ENCODE assay signal across 8 cellular contexts in the genomic region with DNA sequence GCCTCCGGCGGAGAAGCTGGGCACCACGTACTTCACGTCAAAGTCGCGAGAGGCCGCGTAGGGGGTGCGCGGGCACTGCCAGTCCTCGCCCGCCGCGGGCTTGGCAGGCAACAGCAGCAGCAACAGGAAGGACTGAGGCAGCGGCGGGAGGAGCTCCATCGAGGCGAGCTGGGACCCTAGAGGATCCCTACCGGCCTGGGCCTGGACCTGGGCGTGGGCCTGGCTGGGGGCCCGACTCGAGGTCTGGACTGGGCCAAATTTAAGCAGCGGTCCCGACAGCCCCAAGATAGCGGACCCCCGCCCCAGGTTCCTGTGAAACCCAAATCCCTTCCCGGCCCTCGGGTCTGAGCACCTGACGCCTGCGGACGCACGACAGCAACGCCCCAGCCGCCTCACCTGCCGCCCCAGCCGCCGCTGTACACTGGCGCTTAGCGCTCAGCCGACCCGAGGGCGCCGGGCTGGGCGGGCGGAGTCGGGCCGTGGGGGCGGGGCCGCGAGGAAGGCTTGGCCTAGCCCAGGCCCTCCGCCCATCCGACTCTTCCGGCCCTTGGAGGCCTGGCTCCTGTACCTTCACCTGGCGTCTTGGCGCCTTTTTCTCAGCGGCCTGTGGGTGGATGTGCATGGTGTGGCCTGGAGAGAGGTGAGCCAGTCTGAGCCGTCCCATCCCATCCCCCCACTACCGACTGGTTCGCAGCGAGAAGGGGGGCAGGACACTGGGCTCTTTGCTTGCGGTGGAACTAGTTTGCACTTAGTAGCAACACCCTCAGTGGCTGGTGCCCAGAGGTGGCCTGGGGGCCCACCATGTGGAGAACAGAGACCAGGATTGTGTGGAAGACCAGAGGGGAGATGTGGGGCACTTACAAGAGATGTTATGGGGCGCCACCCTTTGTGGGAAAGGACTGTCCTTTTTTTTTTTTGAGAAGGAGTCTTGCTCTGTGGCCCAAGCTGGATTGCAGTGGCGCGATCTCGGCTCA. TPM values are rescaled to one million over a fixed set of nuclear protein-coding genes. Genes with fewer than 3 reads are reported as not detected.
A peak's percentile ranks its signal among the peaks of the same experiment; 100 is the strongest.
DNase-seq lines count a peak whose midpoint lies in the region; ATAC-seq, FAIRE-seq and TF ChIP-seq lines count a peak whose summit lies in the region.

A gene (minus strand): TSS at position 423 of the 974 bp plus-strand sequence. CDS start 264 bp downstream, at position 159.

- H3K4me3 ChIP-seq in astrocyte of the spinal cord (ENCODE audit: low read depth, low read length) (peak within 1 kb of the TSS; percentile 18), kidney (ENCODE audit: low read length in 2 of 2) (peak within 1 kb of the TSS; percentile 34 to 59)

- no peak within 1 kb of the TSS for H3K27ac ChIP-seq in kidney (ENCODE audit: low read depth in 2 of 2, low read length in 2 of 2)

- intact Hi-C loops in kidney (cut with DNase I), result no loop called here

- FAIRE-seq in kidney (lab: Jason Lieb, UNC), result no peak

- H3K4me1 ChIP-seq in kidney (ENCODE audit: control insufficient read depth in 1 of 2, insufficient read depth in 1 of 2, low read depth in 1 of 2, low read length in 2 of 2), result peaks cover 10 to 13% of the 10 kb centered on the region in 2 donors

- H3K9ac ChIP-seq in kidney (ENCODE audit: low read length in 2 of 2), result peak within 1 kb of the TSS in 1 of 2 donors; percentile 51

- no peaks in the 10 kb centered on the region for H3K36me3 ChIP-seq in kidney (ENCODE audit: control insufficient read depth in 1 of 2, insufficient read depth in 2 of 2, low read length in 2 of 2)

- in situ Hi-C loops in astrocyte of the spinal cord (cut with HindIII; ENCODE audit: low sequenced_read_pairs), result no loop called here

- TF ChIP-seq POLR2A in GM18526 (IDR thresholded peaks at IDR 0.05; ENCODE audit: extremely low read depth, insufficient read length), result peak; percentile 40

- peak; percentile 74 for ATAC-seq in HG03159 (IDR thresholded peaks at IDR 0.05; ENCODE audit: unreplicated experiment)

- no peaks in the 10 kb centered on the region for H3K9me3 ChIP-seq in kidney (ENCODE audit: control insufficient read depth in 1 of 2, low read length in 2 of 2)

- TF ChIP-seq CTCF in astrocyte of the spinal cord (IDR thresholded peaks at IDR 0.05; ENCODE audit: low read depth, low read length) (no peak), kidney (IDR thresholded peaks at IDR 0.05; ENCODE audit: borderline replicate concordance, extremely low read depth, insufficient read depth) (no peak)

- DNase-seq in T-helper 2 cell (peak; percentile 66 to 90 (median 73)), astrocyte of the spinal cord (ENCODE audit: low read depth, low spot score) (no peak), kidney (peak; percentile 95), glomerular visceral epithelial cell (ENCODE audit: extremely low spot score) (no peak), globus pallidus (ENCODE audit: low spot score) (no peak)
- peak; percentile 69 to 83 for DNase-seq in stimulated activated CD4-positive, alpha-beta T cell treated with anti-CD3 and anti-CD28 coated beads, Interleukin-4, amount 100 ng/mL, for 4 hours

RNA-seq across cellular contexts. Expression of the gene that starts here (rescaled TPM):
- total RNA-seq in kidney, result 29.6 TPM
- polyA plus RNA-seq in kidney (ENCODE audit: insufficient read depth, low read depth, low replicate concordance), result 0.30 TPM

Comparison
In these comparisons a context has a peak if more than half of its experiments do, and no peak if none do; other contexts are left out.
1. DNase-seq: peak in T-helper 2 cell (5 of 5), kidney (single experiment) and stimulated activated CD4-positive, alpha-beta T cell treated with anti-CD3 and anti-CD28 coated beads, Interleukin-4, amount 100 ng/mL, for 4 hours (2 of 2); none in astrocyte of the spinal cord (single experiment), glomerular visceral epithelial cell (single experiment) and globus pallidus (single experiment).